In the genomic region with DNA sequence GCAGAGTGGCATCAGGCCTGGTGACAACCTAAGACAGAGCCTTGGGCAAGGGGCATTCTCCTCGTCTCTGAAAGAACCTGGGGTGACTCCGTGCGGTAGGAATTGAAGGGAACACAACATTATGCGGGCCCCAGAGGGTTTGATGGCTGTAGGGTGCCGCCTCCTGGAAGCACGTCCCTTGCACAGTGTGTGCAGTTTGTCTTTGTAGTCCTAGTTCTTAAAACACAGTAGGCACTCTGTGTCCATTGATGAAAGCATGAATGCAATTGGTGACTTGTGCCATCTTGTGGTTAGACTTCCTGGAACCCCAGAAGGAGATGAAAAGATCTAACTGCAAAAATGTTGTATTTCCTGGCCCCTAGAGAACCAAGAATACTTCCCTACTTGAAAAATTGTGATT, we compare ENCODE assay signal across 14 cellular contexts.
DNase-seq lines count a peak whose midpoint lies in the region; ATAC-seq and TF ChIP-seq lines count a peak whose summit lies in the region.
"Had no signal": no experiment of that assay in that cellular context is flagged by ENCODE, and none has a peak within 500 bp of the region (broad histone marks: within the 10 kb centered on the region; RNA-seq: fewer than 3 reads in every experiment).

No MANE protein-coding gene starts in this region.

- no peaks in the 10 kb centered on the region for H3K36me3 Mint-ChIP-seq in T-cell
- H3K36me3 Mint-ChIP-seq: activated CD8-positive, alpha-beta memory T cell treated with anti-CD3 and anti-CD28 coated beads, Interleukin-2, amount 10 ng/mL, durations not matched to agents 7 days and 5 days; immature natural killer cell had no signal

- no peak for ATAC-seq in SK-N-SH treated with all-trans-retinoic acid at 6 μM for 48 hours
- ATAC-seq in T-cell (replicated peaks in 1 of 4) = peak in 3 of 4 experiments; percentile 62 to 77 (median 62)
- ATAC-seq: activated CD8-positive, alpha-beta memory T cell treated with anti-CD3 and anti-CD28 coated beads, Interleukin-2, amount 10 ng/mL, durations not matched to agents 7 days and 5 days had no signal

- H3K18ac ChIP-seq in mesendoderm (ENCODE audit: low read length) = no peak overlapping the region

- TF ChIP-seq CTCF in SK-N-SH (IDR thresholded peaks at IDR 0.05) (no peak), GM12872 (IDR thresholded peaks at IDR 0.05; ENCODE audit: insufficient read depth, low read depth, low read length) (0 out of 3 replicates have a peak, but pooled peaks have one; percentile 5)

- H3K79me2 ChIP-seq in SK-N-SH (ENCODE audit: insufficient read depth) (no peaks in the 10 kb centered on the region), mesendoderm (ENCODE audit: control insufficient read depth, insufficient read depth, low read length) (no peaks in the 10 kb centered on the region)

- no peak overlapping the region for H3K56ac ChIP-seq in mesendoderm (ENCODE audit: low read length)

- no peaks in the 10 kb centered on the region for H3K27me3 ChIP-seq in SK-N-SH (ENCODE audit: insufficient read depth)
- H3K27me3 ChIP-seq in mesendoderm (ENCODE audit: insufficient read depth, low read length, poor library complexity) = no peaks in the 10 kb centered on the region

- no peak overlapping the region for H3K4ac ChIP-seq in mesendoderm (ENCODE audit: low read depth, low read length)

- no peaks in the 10 kb centered on the region; the same call in 1 of the 2 replicates for H3K9me2 ChIP-seq in SK-N-SH

- H3K4me1 Mint-ChIP-seq in T-cell = peaks cover 13 to 26% (median 18%) of the 10 kb centered on the region in 3 donors
- H3K4me1 Mint-ChIP-seq: immature natural killer cell had no signal

- H3K79me1 ChIP-seq in mesendoderm (ENCODE audit: low read length) = no peaks in the 10 kb centered on the region

- TF ChIP-seq EP300 in SK-N-SH (IDR thresholded peaks at IDR 0.05; ENCODE audit: borderline replicate concordance in 1 of 2, low read depth in 1 of 2, low read length in 1 of 2) = no peak

- no peak overlapping the region for H2BK5ac ChIP-seq in mesendoderm (ENCODE audit: low read length)

- no peak overlapping the region for H2BK120ac ChIP-seq in mesendoderm (ENCODE audit: low read depth, low read length)

- no peaks in the 10 kb centered on the region for H3F3A ChIP-seq in SK-N-SH (replicated peaks; ENCODE audit: insufficient read depth)

- no peaks in the 10 kb centered on the region for H4K20me1 ChIP-seq in SK-N-SH (ENCODE audit: insufficient read depth)

- H3K4me3 Mint-ChIP-seq in T-cell = no peak overlapping the region
- H3K4me3 Mint-ChIP-seq: activated CD8-positive, alpha-beta memory T cell treated with anti-CD3 and anti-CD28 coated beads, Interleukin-2, amount 10 ng/mL, durations not matched to agents 7 days and 5 days; immature natural killer cell had no signal

- DNase-seq in SK-N-SH (no peak), T-cell (peak in 5 of 34 experiments; percentile 1 to 16 (median 6)), mesendoderm (peak; percentile 10), NCI-H2107 treated with DMSO at 0.1 percent for 48 hours (lab: John Stamatoyannopoulos, UW; ENCODE audit: unreplicated experiment) (no peak), HuH-7 (ENCODE audit: low spot score) (no peak), HuH-7.5 (ENCODE audit: low spot score) (no peak)
- DNase-seq: activated CD8-positive, alpha-beta memory T cell treated with anti-CD3 and anti-CD28 coated beads, Interleukin-2, amount 10 ng/mL, durations not matched to agents 7 days and 5 days; amniotic stem cell; DMS79; immature natural killer cell; NCI-H2171; T-helper 9 cell had no signal

- H3K27ac Mint-ChIP-seq in T-cell = peak overlapping the region; percentile 4 to 9
- H3K27ac Mint-ChIP-seq: activated CD8-positive, alpha-beta memory T cell treated with anti-CD3 and anti-CD28 coated beads, Interleukin-2, amount 10 ng/mL, durations not matched to agents 7 days and 5 days; immature natural killer cell had no signal

- H4K8ac ChIP-seq in mesendoderm (ENCODE audit: low read depth, low read length) = no peak overlapping the region

- H3K4me2 ChIP-seq in SK-N-SH (no peak overlapping the region), mesendoderm (ENCODE audit: low read length) (no peak overlapping the region)

- no peaks in the 10 kb centered on the region; the same call in 1 of the 2 replicates for H3K9me3 ChIP-seq in SK-N-SH

- H2AK5ac ChIP-seq in mesendoderm (ENCODE audit: low read length) = no peak overlapping the region

- H3K27ac ChIP-seq in SK-N-SH (ENCODE audit: low read depth in 2 of 2, low read length in 1 of 2) (no peak overlapping the region), mesendoderm (ENCODE audit: low read depth, low read length) (no peak overlapping the region)

- H3K27me3 Mint-ChIP-seq in T-cell = no peaks in the 10 kb centered on the region

- no peak overlapping the region for H4K5ac ChIP-seq in mesendoderm (ENCODE audit: low read length)

- peak; percentile 42; the same call in 1 of the 2 replicates for TF ChIP-seq RAD21 in SK-N-SH (IDR thresholded peaks at IDR 0.05; ENCODE audit: low read length)

- H3K4me3 ChIP-seq in SK-N-SH (ENCODE audit: low read depth in 2 of 2, low read length in 1 of 2) (no peak overlapping the region), mesendoderm (ENCODE audit: low read length) (no peak overlapping the region)

- no peak overlapping the region for H3K23ac ChIP-seq in mesendoderm (ENCODE audit: low read length)

- H3K36me3 ChIP-seq in SK-N-SH (replicated peaks in 1 of 2; ENCODE audit: control insufficient read depth in 1 of 2, insufficient read depth in 2 of 2, low read length in 1 of 2) (no peaks in the 10 kb centered on the region), mesendoderm (ENCODE audit: control insufficient read depth, insufficient read depth, low read length) (no peaks in the 10 kb centered on the region)

- 28% methylated on average over 6 of the region's 6 CpGs for WGBS in SK-N-SH (ENCODE audit: low lambda C conversion rate)
- WGBS in mesendoderm (ENCODE audit: extremely low coverage, insufficient coverage, low lambda C conversion rate) = no CpG with 5 or more reads among the region's 6 CpGs

- no peak overlapping the region for H2AFZ ChIP-seq in SK-N-SH (ENCODE audit: low read depth)

- H3K9me3 Mint-ChIP-seq in T-cell = no peaks in the 10 kb centered on the region
- H3K9me3 Mint-ChIP-seq: immature natural killer cell had no signal

- H3K9ac ChIP-seq in SK-N-SH (no peak overlapping the region), mesendoderm (ENCODE audit: low read length) (no peak overlapping the region)

- H2BK15ac ChIP-seq in mesendoderm (replicated peaks; ENCODE audit: low read depth) = no peak overlapping the region

- CTCF ChIA-PET in SK-N-SH (lab: Yijun Ruan, JAX) (interaction anchor here (1.1 to 1.2 kb wide), 2 partner anchors 163 to 168 kb away, joined by 4 to 5 read pairs; no protein-coding TSS in a partner anchor), T-cell (lab: Charles Lee) (interaction anchor here (0.7 to 1.5 kb wide), 2 partner anchors 49 to 169 kb away, joined by 9 to 12 read pairs; no protein-coding TSS in a partner anchor)

- H3K4me1 ChIP-seq in SK-N-SH (ENCODE audit: control insufficient read depth in 1 of 2, insufficient read depth in 2 of 2, low read depth in 1 of 2, low read length in 1 of 2) (no peaks in the 10 kb centered on the region), mesendoderm (ENCODE audit: control insufficient read depth, low read depth, low read length) (no peaks in the 10 kb centered on the region)

- POLR2A ChIA-PET in SK-N-SH (lab: Yijun Ruan, JAX) (no interaction called here), T-cell (lab: Charles Lee) (no interaction called here)

TF ChIP-seq in SK-N-SH, 30 proteins besides CTCF, POLR2A, EP300 and RAD21:
- no peak for TF ChIP-seq NFIC (IDR thresholded peaks at IDR 0.05; ENCODE audit: borderline replicate concordance)
- TF ChIP-seq SMC3 (IDR thresholded peaks at IDR 0.05; ENCODE audit: low read depth, low read length) = peak; percentile 20; the same call in 1 of the 2 replicates

TF ChIP-seq in SK-N-SH treated with all-trans-retinoic acid at 6 μM for 48 hours, 23 proteins besides CTCF, POLR2A, EP300 and RAD21 (continues in another document):
- TF ChIP-seq, protein P1, sequence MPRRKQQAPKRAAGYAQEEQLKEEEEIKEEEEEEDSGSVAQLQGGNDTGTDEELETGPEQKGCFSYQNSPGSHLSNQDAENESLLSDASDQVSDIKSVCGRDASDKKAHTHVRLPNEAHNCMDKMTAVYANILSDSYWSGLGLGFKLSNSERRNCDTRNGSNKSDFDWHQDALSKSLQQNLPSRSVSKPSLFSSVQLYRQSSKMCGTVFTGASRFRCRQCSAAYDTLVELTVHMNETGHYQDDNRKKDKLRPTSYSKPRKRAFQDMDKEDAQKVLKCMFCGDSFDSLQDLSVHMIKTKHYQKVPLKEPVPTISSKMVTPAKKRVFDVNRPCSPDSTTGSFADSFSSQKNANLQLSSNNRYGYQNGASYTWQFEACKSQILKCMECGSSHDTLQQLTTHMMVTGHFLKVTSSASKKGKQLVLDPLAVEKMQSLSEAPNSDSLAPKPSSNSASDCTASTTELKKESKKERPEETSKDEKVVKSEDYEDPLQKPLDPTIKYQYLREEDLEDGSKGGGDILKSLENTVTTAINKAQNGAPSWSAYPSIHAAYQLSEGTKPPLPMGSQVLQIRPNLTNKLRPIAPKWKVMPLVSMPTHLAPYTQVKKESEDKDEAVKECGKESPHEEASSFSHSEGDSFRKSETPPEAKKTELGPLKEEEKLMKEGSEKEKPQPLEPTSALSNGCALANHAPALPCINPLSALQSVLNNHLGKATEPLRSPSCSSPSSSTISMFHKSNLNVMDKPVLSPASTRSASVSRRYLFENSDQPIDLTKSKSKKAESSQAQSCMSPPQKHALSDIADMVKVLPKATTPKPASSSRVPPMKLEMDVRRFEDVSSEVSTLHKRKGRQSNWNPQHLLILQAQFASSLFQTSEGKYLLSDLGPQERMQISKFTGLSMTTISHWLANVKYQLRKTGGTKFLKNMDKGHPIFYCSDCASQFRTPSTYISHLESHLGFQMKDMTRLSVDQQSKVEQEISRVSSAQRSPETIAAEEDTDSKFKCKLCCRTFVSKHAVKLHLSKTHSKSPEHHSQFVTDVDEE (CRISPR knock-in tag; IDR thresholded peaks at IDR 0.05) = no peak
- TF ChIP-seq ESRRG (CRISPR knock-in tag; IDR thresholded peaks at IDR 0.05) = no peak
- TF ChIP-seq TOX (CRISPR knock-in tag; IDR thresholded peaks at IDR 0.05; ENCODE audit: borderline replicate concordance) = no peak
- TF ChIP-seq BACH2 (CRISPR knock-in tag; IDR thresholded peaks at IDR 0.05; ENCODE audit: borderline replicate concordance) = no peak
- no peak for TF ChIP-seq ISL1 (CRISPR knock-in tag; IDR thresholded peaks at IDR 0.05)
- no peak for TF ChIP-seq OSR1 (CRISPR knock-in tag; IDR thresholded peaks at IDR 0.05)
- TF ChIP-seq ZFP3 (CRISPR knock-in tag; IDR thresholded peaks at IDR 0.05) = no peak
- no peak for TF ChIP-seq ZNF8 (CRISPR knock-in tag; IDR thresholded peaks at IDR 0.05)
- TF ChIP-seq RARB (CRISPR knock-in tag; IDR thresholded peaks at IDR 0.05) = no peak
- TF ChIP-seq ZC3H10 (CRISPR knock-in tag; IDR thresholded peaks at IDR 0.05) = no peak
